8 cellular contexts compared by ENCODE assay signal in genomic region chr15:84042434-84043056, GRCh38.
DNase-seq lines count a peak whose midpoint lies in the region; ATAC-seq and TF ChIP-seq lines count a peak whose summit lies in the region.
"Not testable (repeated sequence)": the region's sequence is repeated elsewhere in the genome, so short reads cannot be mapped to it uniquely, and the experiment has no call there.

No MANE protein-coding gene starts in this region.

- not testable (repeated sequence) for H3K27me3 ChIP-seq in Caco-2 (replicated peaks; ENCODE audit: control insufficient read depth, insufficient read depth, low read length); H7 (ENCODE audit: control insufficient read depth, insufficient read depth, low read length); Panc1 (ENCODE audit: control insufficient read depth, insufficient read depth, low read length); iPS-20b (ENCODE audit: insufficient read depth, low read length); neuronal stem cell (ENCODE audit: control insufficient read depth in 3 of 3, insufficient read depth in 3 of 3, low read depth in 1 of 3, low read length in 3 of 3)

- H3K4me2 ChIP-seq in neuronal stem cell (ENCODE audit: insufficient read depth, low read length, poor library complexity, severe bottlenecking) = not testable (repeated sequence)

- H3K9ac ChIP-seq in iPS-20b (ENCODE audit: low read depth, low read length); neuronal stem cell (ENCODE audit: low read depth, low read length, poor library complexity): not testable (repeated sequence)

- CTCF ChIA-PET in Caco-2 (lab: Charles Lee); Panc1 (lab: Charles Lee): not testable (repeated sequence)

- intact Hi-C loops in Caco-2 (cut with micrococcal nuclease; ENCODE audit: unreplicated experiment); Panc1 (cut with micrococcal nuclease; ENCODE audit: unreplicated experiment): not testable (repeated sequence)

- not testable (repeated sequence) for H3K36me3 Mint-ChIP-seq in Caco-2 (ENCODE audit: insufficient read depth, unreplicated experiment)

- peak overlapping the region; percentile 17 for H4K8ac ChIP-seq in neuronal stem cell (ENCODE audit: low read depth, low read length)

- H3K27ac ChIP-seq in Panc1 (ENCODE audit: low read length); iPS-20b (ENCODE audit: low read length); neuronal stem cell (replicated peaks; ENCODE audit: low read length): not testable (repeated sequence)

- not testable (repeated sequence) for H3K14ac ChIP-seq in neuronal stem cell (ENCODE audit: low read length)

- TF ChIP-seq CTCF in Caco-2 (IDR thresholded peaks at IDR 0.05; ENCODE audit: insufficient read depth in 1 of 2, low read depth in 1 of 2, low read length in 1 of 2, severe bottlenecking in 1 of 2, unreplicated experiment in 1 of 2); Panc1 (IDR thresholded peaks at IDR 0.05): not testable (repeated sequence)

- not testable (repeated sequence) for H4K91ac ChIP-seq in neuronal stem cell (ENCODE audit: low read depth, low read length, poor library complexity)

- H3K4me3 ChIP-seq in Caco-2 (ENCODE audit: low read depth, low read length); neuronal stem cell (ENCODE audit: low read length in 2 of 2): not testable (repeated sequence)
- H3K4me3 ChIP-seq in H7 (ENCODE audit: insufficient read depth, low read depth, low read length) (peak overlapping the region; percentile 14; the same call in 1 of the 2 replicates), Panc1 (ENCODE audit: low read depth in 2 of 2, low read length in 2 of 2) (peak overlapping the region; percentile 7 to 26; a peak in 2 of 4 replicates), iPS-20b (ENCODE audit: low read length) (peak overlapping the region; percentile 38; the same call in 1 of the 2 replicates)

- not testable (repeated sequence) for BruUV-seq in Caco-2 (replicated peaks; lab: Mats Ljungman, UMichigan); Panc1 (replicated peaks; lab: Mats Ljungman, UMichigan)

- not testable (repeated sequence) for H2BK5ac ChIP-seq in neuronal stem cell (ENCODE audit: low read length)

- H3K9me3 Mint-ChIP-seq in Caco-2 (ENCODE audit: unreplicated experiment) = peaks cover 18% of the 10 kb centered on the region

- in situ Hi-C loops in Panc1 (cut with HindIII; ENCODE audit: low pct_unique_long_range_greater_than_20kb, low sequenced_read_pairs) = not testable (repeated sequence)

- not testable (repeated sequence) for H2BK120ac ChIP-seq in neuronal stem cell (ENCODE audit: low read depth, low read length)

- POLR2A ChIA-PET in Caco-2 (lab: Charles Lee); Panc1 (lab: Charles Lee): not testable (repeated sequence)

- DNase-seq in Caco-2; H7; Panc1 (ENCODE audit: low read depth, low spot score); neuronal stem cell (ENCODE audit: low spot score): not testable (repeated sequence)
- DNase-seq in NCI-H1694 (lab: John Stamatoyannopoulos, UW) (peak; percentile 6), NCI-H524 treated with DMSO at 0.1 percent for 48 hours (lab: John Stamatoyannopoulos, UW) (peak; percentile 29), ecto neural progenitor cell (ENCODE audit: low spot score) (peak; percentile 52)

- H2AFZ ChIP-seq in neuronal stem cell (ENCODE audit: low read length) = peak overlapping the region; percentile 84

- H3K23ac ChIP-seq in neuronal stem cell (ENCODE audit: low read depth, low read length, poor library complexity) = not testable (repeated sequence)

- not testable (repeated sequence) for H3K4me1 ChIP-seq in Caco-2; Panc1 (ENCODE audit: control insufficient read depth, insufficient read depth, low read length); iPS-20b (ENCODE audit: insufficient read depth, low read length); neuronal stem cell (ENCODE audit: control insufficient read depth in 2 of 2, insufficient read depth in 1 of 2, low read depth in 1 of 2, low read length in 2 of 2)

- peak overlapping the region; percentile 58 for H3K4me3 Mint-ChIP-seq in Caco-2 (ENCODE audit: unreplicated experiment)

- H3K27me3 Mint-ChIP-seq in Caco-2 (ENCODE audit: insufficient read depth, unreplicated experiment) = not testable (repeated sequence)

- not testable (repeated sequence) for H3K4me1 Mint-ChIP-seq in Caco-2 (ENCODE audit: low read depth, unreplicated experiment)

- H3K27ac Mint-ChIP-seq in Caco-2 (ENCODE audit: unreplicated experiment) = not testable (repeated sequence)

- H2BK15ac ChIP-seq in neuronal stem cell (ENCODE audit: low read length) = not testable (repeated sequence)

- H3K4ac ChIP-seq in neuronal stem cell (ENCODE audit: low read length) = not testable (repeated sequence)

- H3K79me1 ChIP-seq in neuronal stem cell (ENCODE audit: low read depth, low read length) = not testable (repeated sequence)

- not testable (repeated sequence) for H2AK5ac ChIP-seq in neuronal stem cell (ENCODE audit: low read depth, low read length)

- not testable (repeated sequence) for ATAC-seq in Panc1

- WGBS in neuronal stem cell (ENCODE audit: extremely low coverage in 2 of 2, insufficient read length in 2 of 2, insufficient replicate concordance in 1 of 2), 2 donors = no CpG with 5 or more reads among the region's 18 CpGs

- H3K18ac ChIP-seq in neuronal stem cell (ENCODE audit: low read length) = not testable (repeated sequence)

- H2BK12ac ChIP-seq in neuronal stem cell (ENCODE audit: low read length) = not testable (repeated sequence)

- not testable (repeated sequence) for H3K36me3 ChIP-seq in Caco-2 (ENCODE audit: control insufficient read depth, insufficient read depth, low read length); H7 (replicated peaks; ENCODE audit: control insufficient read depth, insufficient read depth, low read length); Panc1 (ENCODE audit: control insufficient read depth, insufficient read depth, low read length); iPS-20b (ENCODE audit: insufficient read depth, low read depth, low read length); neuronal stem cell (replicated peaks in 1 of 2; ENCODE audit: control insufficient read depth in 2 of 2, insufficient read depth in 2 of 2, low read length in 2 of 2)

- not testable (repeated sequence) for H3K9me3 ChIP-seq in Caco-2; Panc1 (ENCODE audit: control insufficient read depth, insufficient read depth, low read depth, low read length); iPS-20b (ENCODE audit: insufficient read depth, low read depth, low read length); neuronal stem cell (replicated peaks in 1 of 2; ENCODE audit: control insufficient read depth in 2 of 2, insufficient read depth in 1 of 2, low read depth in 1 of 2, low read length in 2 of 2)
